In the genomic region with DNA sequence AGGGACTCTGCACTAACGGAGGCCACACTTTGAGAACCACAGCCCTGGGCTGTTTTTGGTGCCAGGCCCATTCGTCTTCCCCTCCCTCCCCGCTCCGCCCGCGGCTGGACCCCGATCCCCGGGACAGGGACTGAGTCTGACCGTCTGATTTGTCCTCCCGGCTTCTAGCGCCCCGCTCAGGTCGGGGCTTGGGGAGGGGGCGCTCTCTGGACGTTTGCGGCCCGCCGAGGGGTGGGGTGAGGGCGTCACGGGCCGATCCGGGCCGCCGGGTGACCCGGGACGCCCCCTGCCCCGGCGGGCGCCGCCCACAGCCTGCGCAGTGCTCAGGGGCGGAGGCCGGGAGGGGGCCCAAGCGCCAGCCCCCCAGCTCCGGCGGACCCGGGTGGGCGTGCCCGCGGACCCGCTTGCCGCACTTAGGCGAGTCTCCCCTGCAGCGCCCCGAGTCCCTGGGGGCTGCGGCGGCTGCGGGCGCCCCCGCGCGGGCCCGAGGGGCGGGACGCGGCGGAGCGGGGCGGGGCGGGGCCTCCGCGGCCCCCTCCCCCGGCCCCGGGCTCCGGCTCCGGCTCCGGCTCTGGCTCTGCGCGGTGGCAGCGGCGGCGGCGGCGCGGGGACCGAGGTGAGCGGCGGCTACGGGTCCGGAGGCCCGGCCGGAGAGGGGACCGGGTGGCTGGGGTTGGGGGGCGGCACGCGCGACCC, we compare ENCODE assay signal across 8 cellular contexts. TPM values are rescaled to one million over a fixed set of nuclear protein-coding genes. Genes with fewer than 3 reads are reported as not detected.
DNase-seq lines count a peak whose midpoint lies in the region; ATAC-seq and TF ChIP-seq lines count a peak whose summit lies in the region.

No MANE protein-coding gene starts in this region.

- peaks cover 78% of the 10 kb centered on the region for H3K4me1 Mint-ChIP-seq in activated CD4-positive, alpha-beta T cell treated with anti-CD3 and anti-CD28 coated beads, Interleukin-2, amount 10 ng/mL, durations not matched to agents 7 days and 5 days

- DNase-seq in activated CD4-positive, alpha-beta T cell treated with anti-CD3 and anti-CD28 coated beads, Interleukin-2, amount 10 ng/mL, durations not matched to agents 7 days and 5 days: peak; percentile 34

- H3K9me3 ChIP-seq in HEK293 (ENCODE audit: control insufficient read depth, insufficient read depth, low read depth, low read length): no peaks in the 10 kb centered on the region
- H3K9me3 ChIP-seq in esophagus (ENCODE audit: control insufficient read depth in 2 of 2, insufficient read depth in 1 of 2, low read depth in 1 of 2, low read length in 1 of 2): no peaks in the 10 kb centered on the region
- no peaks in the 10 kb centered on the region for H3K9me3 ChIP-seq in neuron (ENCODE audit: low read length)

- H3K4me3 ChIP-seq in HEK293 (ENCODE audit: low read depth, low read length): peak overlapping the region; percentile 46
- H3K4me3 ChIP-seq in esophagus (ENCODE audit: low read depth in 1 of 2, low read length in 2 of 2): peak overlapping the region; percentile 34 to 50
- peak overlapping the region; percentile 25 for H3K4me3 ChIP-seq in neuron (ENCODE audit: low read length)

- H3K9me3 Mint-ChIP-seq in activated CD4-positive, alpha-beta T cell treated with anti-CD3 and anti-CD28 coated beads, Interleukin-2, amount 10 ng/mL, durations not matched to agents 7 days and 5 days: no peaks in the 10 kb centered on the region

- CTCF ChIA-PET in HEK293 (lab: Yijun Ruan, JAX): interaction anchor here (0.5 to 2.0 kb wide), 7 partner anchors 12 to 312 kb away, joined by 3 to 11 read pairs (median 4); no protein-coding TSS in a partner anchor
- CTCF ChIA-PET in activated CD4-positive, alpha-beta T cell treated with anti-CD3 and anti-CD28 coated beads, Interleukin-2, amount 10 ng/mL, durations not matched to agents 7 days and 5 days (lab: Charles Lee): interaction anchor here (1.3 to 6.2 kb wide), 2 partner anchors 16 to 17 kb away, joined by 7 to 41 read pairs; no protein-coding TSS in a partner anchor

- H3K4me3 Mint-ChIP-seq in activated CD4-positive, alpha-beta T cell treated with anti-CD3 and anti-CD28 coated beads, Interleukin-2, amount 10 ng/mL, durations not matched to agents 7 days and 5 days: peak overlapping the region; percentile 73

- H3K27ac Mint-ChIP-seq in activated CD4-positive, alpha-beta T cell treated with anti-CD3 and anti-CD28 coated beads, Interleukin-2, amount 10 ng/mL, durations not matched to agents 7 days and 5 days: peak overlapping the region; percentile 82

- no peak for ATAC-seq in HG03095 (IDR thresholded peaks at IDR 0.05; ENCODE audit: unreplicated experiment)
- no peak for ATAC-seq in GM21723 (IDR thresholded peaks at IDR 0.05; ENCODE audit: unreplicated experiment)
- ATAC-seq in HG03135 (IDR thresholded peaks at IDR 0.05; ENCODE audit: unreplicated experiment): no peak
- no peak for ATAC-seq in HG02610 (IDR thresholded peaks at IDR 0.05; ENCODE audit: unreplicated experiment)

- 1 to 4% methylated on average over 35 to 87 of the region's 87 CpGs for WGBS in esophagus, 2 donors

- H3K4me1 ChIP-seq in HEK293 (ENCODE audit: control insufficient read depth, insufficient read depth, low read length) (no peaks in the 10 kb centered on the region), esophagus (ENCODE audit: control insufficient read depth in 2 of 2, insufficient read depth in 2 of 2, low read length in 1 of 2) (peaks cover 0 to 3% of the 10 kb centered on the region in 2 donors), neuron (ENCODE audit: insufficient read depth, low read length) (no peaks in the 10 kb centered on the region)

- no peak overlapping the region for H2AFZ ChIP-seq in neuron (ENCODE audit: low read depth, low read length)

- H3K36me3 ChIP-seq in HEK293 (ENCODE audit: control insufficient read depth in 2 of 2, insufficient read depth in 1 of 2, low read length in 2 of 2) (no peaks in the 10 kb centered on the region), esophagus (ENCODE audit: control insufficient read depth in 2 of 2, insufficient read depth in 2 of 2, low read length in 1 of 2) (no peaks in the 10 kb centered on the region), neuron (ENCODE audit: insufficient read depth, low read length) (no peaks in the 10 kb centered on the region)

- no peak overlapping the region for H3K27ac ChIP-seq in HEK293 (ENCODE audit: extremely low read depth, low read depth, low read length)
- peak overlapping the region; percentile 54 to 78 for H3K27ac ChIP-seq in esophagus (ENCODE audit: low read depth in 2 of 2, low read length in 1 of 2)

- POLR2A ChIA-PET in HEK293 (lab: Yijun Ruan, JAX): interaction anchor here (1.8 kb wide), 1 partner anchor 16 kb away, joined by 6 read pairs; no protein-coding TSS in a partner anchor
- POLR2A ChIA-PET in activated CD4-positive, alpha-beta T cell treated with anti-CD3 and anti-CD28 coated beads, Interleukin-2, amount 10 ng/mL, durations not matched to agents 7 days and 5 days (lab: Charles Lee): no interaction called here

- H3K36me3 Mint-ChIP-seq in activated CD4-positive, alpha-beta T cell treated with anti-CD3 and anti-CD28 coated beads, Interleukin-2, amount 10 ng/mL, durations not matched to agents 7 days and 5 days (ENCODE audit: low read depth): peaks cover 13% of the 10 kb centered on the region

- TF ChIP-seq CTCF in HEK293 (tag by site-specific recombination; IDR thresholded peaks at IDR 0.05): no peak

- peaks cover 0 to 2% of the 10 kb centered on the region in 2 donors for H3K27me3 ChIP-seq in esophagus (ENCODE audit: control insufficient read depth in 1 of 2, insufficient read depth in 2 of 2, low read length in 2 of 2)
- H3K27me3 ChIP-seq in neuron (ENCODE audit: insufficient read depth, low read length): peaks cover 34% of the 10 kb centered on the region

- no peaks in the 10 kb centered on the region for H3K27me3 Mint-ChIP-seq in activated CD4-positive, alpha-beta T cell treated with anti-CD3 and anti-CD28 coated beads, Interleukin-2, amount 10 ng/mL, durations not matched to agents 7 days and 5 days

TF ChIP-seq in HEK293, 187 proteins besides CTCF, POLR2A, EP300 and RAD21 (continues in another document):
- TF ChIP-seq SP3 (tag by site-specific recombination; IDR thresholded peaks at IDR 0.05) (peak; percentile 52), ZNF211 (tag by site-specific recombination; IDR thresholded peaks at IDR 0.05; ENCODE audit: low read depth) (no peak), GLI4 (tag by site-specific recombination; IDR thresholded peaks at IDR 0.05) (no peak), ZNF146 (tag by site-specific recombination; IDR thresholded peaks at IDR 0.05) (no peak), ZNF311 (tag by site-specific recombination; IDR thresholded peaks at IDR 0.05; ENCODE audit: borderline replicate concordance) (no peak), ZNF501 (tag by site-specific recombination; IDR thresholded peaks at IDR 0.05) (no peak), OSR2 (tag by site-specific recombination; IDR thresholded peaks at IDR 0.05) (no peak), ZNF544 (tag by site-specific recombination; IDR thresholded peaks at IDR 0.05) (no peak), ZBTB48 (tag by site-specific recombination; IDR thresholded peaks at IDR 0.05) (no peak), SP2 (tag by site-specific recombination; IDR thresholded peaks at IDR 0.05) (no peak; the same call in 1 of the 2 replicates)
- TF ChIP-seq, protein P1, sequence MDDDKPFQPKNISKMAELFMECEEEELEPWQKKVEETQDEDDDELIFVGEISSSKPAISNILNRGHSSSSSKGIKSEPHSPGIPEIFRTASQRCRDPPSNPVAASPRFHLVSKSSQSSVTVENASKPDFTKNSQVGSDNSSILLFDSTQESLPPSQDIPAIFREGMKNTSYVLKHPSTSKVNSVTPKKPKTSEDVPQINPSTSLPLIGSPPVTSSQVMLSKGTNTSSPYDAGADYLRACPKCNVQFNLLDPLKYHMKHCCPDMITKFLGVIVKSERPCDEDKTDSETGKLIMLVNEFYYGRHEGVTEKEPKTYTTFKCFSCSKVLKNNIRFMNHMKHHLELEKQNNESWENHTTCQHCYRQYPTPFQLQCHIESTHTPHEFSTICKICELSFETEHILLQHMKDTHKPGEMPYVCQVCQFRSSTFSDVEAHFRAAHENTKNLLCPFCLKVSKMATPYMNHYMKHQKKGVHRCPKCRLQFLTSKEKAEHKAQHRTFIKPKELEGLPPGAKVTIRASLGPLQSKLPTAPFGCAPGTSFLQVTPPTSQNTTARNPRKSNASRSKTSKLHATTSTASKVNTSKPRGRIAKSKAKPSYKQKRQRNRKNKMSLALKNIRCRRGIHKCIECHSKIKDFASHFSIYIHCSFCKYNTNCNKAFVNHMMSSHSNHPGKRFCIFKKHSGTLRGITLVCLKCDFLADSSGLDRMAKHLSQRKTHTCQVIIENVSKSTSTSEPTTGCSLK (tag by site-specific recombination; IDR thresholded peaks at IDR 0.05): no peak
- TF ChIP-seq, protein P2, sequence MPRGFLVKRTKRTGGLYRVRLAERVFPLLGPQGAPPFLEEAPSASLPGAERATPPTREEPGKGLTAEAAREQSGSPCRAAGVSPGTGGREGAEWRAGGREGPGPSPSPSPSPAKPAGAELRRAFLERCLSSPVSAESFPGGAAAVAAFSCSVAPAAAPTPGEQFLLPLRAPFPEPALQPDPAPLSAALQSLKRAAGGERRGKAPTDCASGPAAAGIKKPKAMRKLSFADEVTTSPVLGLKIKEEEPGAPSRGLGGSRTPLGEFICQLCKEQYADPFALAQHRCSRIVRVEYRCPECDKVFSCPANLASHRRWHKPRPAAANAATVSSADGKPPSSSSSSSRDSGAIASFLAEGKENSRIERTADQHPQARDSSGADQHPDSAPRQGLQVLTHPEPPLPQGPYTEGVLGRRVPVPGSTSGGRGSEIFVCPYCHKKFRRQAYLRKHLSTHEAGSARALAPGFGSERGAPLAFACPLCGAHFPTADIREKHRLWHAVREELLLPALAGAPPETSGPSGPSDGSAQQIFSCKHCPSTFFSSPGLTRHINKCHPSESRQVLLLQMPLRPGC (tag by site-specific recombination; IDR thresholded peaks at IDR 0.05): no peak
- TF ChIP-seq, protein P3, sequence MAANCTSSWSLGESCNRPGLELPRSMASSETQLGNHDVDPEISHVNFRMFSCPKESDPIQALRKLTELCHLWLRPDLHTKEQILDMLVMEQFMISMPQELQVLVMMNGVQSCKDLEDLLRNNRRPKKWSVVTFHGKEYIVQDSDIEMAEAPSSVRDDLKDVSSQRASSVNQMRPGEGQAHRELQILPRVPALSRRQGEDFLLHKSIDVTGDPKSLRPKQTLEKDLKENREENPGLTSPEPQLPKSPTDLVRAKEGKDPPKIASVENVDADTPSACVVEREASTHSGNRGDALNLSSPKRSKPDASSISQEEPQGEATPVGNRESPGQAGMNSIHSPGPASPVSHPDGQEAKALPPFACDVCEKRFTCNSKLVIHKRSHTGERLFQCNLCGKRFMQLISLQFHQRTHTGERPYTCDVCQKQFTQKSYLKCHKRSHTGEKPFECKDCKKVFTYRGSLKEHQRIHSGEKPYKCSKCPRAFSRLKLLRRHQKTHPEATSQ (tag by site-specific recombination; IDR thresholded peaks at IDR 0.05): no peak

RNA-seq across cellular contexts. Expression of a gene that starts 33.7 kb away (rescaled TPM):
- 10 to 100 TPM; 29.7 to 30.6 TPM for total RNA-seq in activated CD4-positive, alpha-beta T cell treated with anti-CD3 and anti-CD28 coated beads, Interleukin-2, amount 10 ng/mL, durations not matched to agents 7 days and 5 days
- polyA plus RNA-seq in esophagus: 10 to 100 TPM; 12.2 to 13.0 TPM
